Comparison of ENCODE assay signal across 21 cellular contexts in the genomic region with DNA sequence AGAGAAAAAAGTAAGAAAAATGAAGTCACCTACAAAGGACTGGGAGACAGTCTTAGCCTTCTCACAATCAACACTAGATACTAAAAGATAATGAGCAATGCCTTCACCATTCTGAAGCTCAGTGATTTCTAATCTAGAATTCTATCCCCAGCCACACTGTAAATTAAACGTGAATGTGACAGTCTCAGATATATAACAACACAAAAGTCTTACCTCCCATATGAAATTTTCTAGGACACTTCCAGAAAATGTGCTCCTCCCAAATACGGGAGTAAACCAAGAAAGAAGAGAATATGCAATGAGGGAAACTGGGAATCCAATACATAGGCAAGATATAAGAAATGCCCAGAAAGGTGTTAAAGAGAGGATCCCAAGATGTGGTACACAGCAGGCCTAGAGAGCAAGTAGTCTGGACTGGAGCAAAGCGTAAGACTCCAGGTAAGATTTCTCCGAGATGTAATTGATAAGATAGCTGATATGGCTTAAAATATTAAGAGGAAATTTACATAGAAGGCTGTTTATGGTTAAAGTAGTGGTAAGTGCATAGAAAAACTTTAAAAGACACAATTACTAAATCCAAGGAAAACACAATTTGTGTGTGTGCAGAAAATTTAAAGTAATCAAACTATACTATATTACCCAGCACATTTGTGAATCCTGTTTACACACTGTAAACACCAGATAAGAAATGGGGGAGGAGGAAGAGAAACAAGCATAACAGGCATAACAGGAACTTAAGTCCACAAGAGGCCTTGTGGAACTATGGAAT. TPM values are rescaled to one million over a fixed set of nuclear protein-coding genes. Genes with fewer than 3 reads are reported as not detected.
DNase-seq lines count a peak whose midpoint lies in the region; ATAC-seq and TF ChIP-seq lines count a peak whose summit lies in the region.
"Had no signal": no experiment of that assay in that cellular context is flagged by ENCODE, and none has a peak within 500 bp of the region (broad histone marks: within the 10 kb centered on the region; RNA-seq: fewer than 3 reads in every experiment).

No MANE protein-coding gene starts in this region.

- DNase-seq in IMR-90 (no peak), right lobe of liver (no peak), transverse colon (no peak), Right ventricle myocardium superior (no peak)
- DNase-seq in activated T-cell treated with anti-CD3 and anti-CD28 coated beads, Interleukin-2, amount 50 U/mL, for 24 hours = no peak
- DNase-seq: activated CD4-positive, alpha-beta T cell treated with anti-CD3 and anti-CD28 coated beads, Interleukin-2, amount 50 U/mL, for 4 hours; activated naive CD4-positive, alpha-beta T cell treated with Interleukin-2 at 50 U/mL for 16 hours; activated T-cell treated with anti-CD3 and anti-CD28 coated beads for 4 hours; central memory CD4-positive, alpha-beta T cell; DMS 273 treated with DMSO at 0.1 percent for 48 hours; HCEC 1CT; KG1; NCI-H1930; NCI-H510A treated with DMSO at 0.1 percent for 48 hours; occipital lobe; stimulated activated naive CD8-positive, alpha-beta T cell treated with anti-CD3 and anti-CD28 coated beads, Interleukin-15, Interleukin-2, amounts not matched to agents 100 U/mL and 50 U/mL, for 24 hours; upper lobe of left lung had no signal

- H3K14ac ChIP-seq in IMR-90 (replicated peaks; ENCODE audit: low read depth, low read length) = no peak overlapping the region

- no peak overlapping the region for H3K27ac ChIP-seq in IMR-90 (ENCODE audit: insufficient read depth, low read length)
- no peak overlapping the region for H3K27ac ChIP-seq in right lobe of liver
- H3K27ac ChIP-seq in transverse colon = peak overlapping the region in 3 of 4 donors; percentile 36 to 56 (median 45)

- no peak overlapping the region for H3K4me2 ChIP-seq in IMR-90 (ENCODE audit: low read depth, low read length)

- peaks cover 28% of the 10 kb centered on the region for H3K4me1 Mint-ChIP-seq in activated T-helper 17 cell treated with anti-CD3 and anti-CD28 coated beads, Interleukin-2, amount 50 U/mL, for 72 hours
- H3K4me1 Mint-ChIP-seq in activated T-cell treated with anti-CD3 and anti-CD28 coated beads, Interleukin-2, amount 50 U/mL, for 24 hours (ENCODE audit: low read depth) = peaks cover 74% of the 10 kb centered on the region

- no peak overlapping the region for H2AFZ ChIP-seq in IMR-90 (replicated peaks; ENCODE audit: low read length, poor library complexity)

- H3K27me3 ChIP-seq in IMR-90 (ENCODE audit: control insufficient read depth, insufficient read depth, low read length) (no peaks in the 10 kb centered on the region), right lobe of liver (no peaks in the 10 kb centered on the region), transverse colon (no peaks in the 10 kb centered on the region)
- H3K27me3 ChIP-seq: upper lobe of left lung had no signal

- no peak overlapping the region for H3K23ac ChIP-seq in IMR-90 (ENCODE audit: low read depth, low read length)

- H2AK9ac ChIP-seq in IMR-90 (replicated peaks; ENCODE audit: low read depth, low read length, poor library complexity) = no peak overlapping the region

- no peak overlapping the region for H4K8ac ChIP-seq in IMR-90 (ENCODE audit: low read depth in 2 of 2, low read length in 2 of 2)

- no peak overlapping the region for H2AK5ac ChIP-seq in IMR-90 (ENCODE audit: low read depth, low read length)

- H4K20me1 ChIP-seq in IMR-90 (ENCODE audit: insufficient read depth, low read length) = peaks cover 14% of the 10 kb centered on the region; the same call in 1 of the 2 replicates

- no peaks in the 10 kb centered on the region for H3K9me3 Mint-ChIP-seq in activated T-helper 17 cell treated with anti-CD3 and anti-CD28 coated beads, Interleukin-2, amount 50 U/mL, for 72 hours
- H3K9me3 Mint-ChIP-seq in activated T-cell treated with anti-CD3 and anti-CD28 coated beads, Interleukin-2, amount 50 U/mL, for 24 hours = no peaks in the 10 kb centered on the region

- intact Hi-C loops in IMR-90 (cut with micrococcal nuclease) = no loop called here
- intact Hi-C loops in right lobe of liver (cut with DNase I) = loop anchor here in 1 of 2 donors (10.0 kb wide), 1 partner anchor 45 kb away; a partner anchor contains a TSS
- intact Hi-C loops in transverse colon (cut with DNase I; ENCODE audit: low total_unique reads) = no loop called here
- intact Hi-C loops in Right ventricle myocardium superior (cut with DNase I) = no loop called here

- H3K18ac ChIP-seq in IMR-90 (ENCODE audit: low read depth, low read length) = no peak overlapping the region

- 0 out of 2 replicates have a peak overlapping the region, but pooled peaks have one; percentile 23 for H2BK20ac ChIP-seq in IMR-90 (ENCODE audit: low read depth, low read length)

- H3K4me3 Mint-ChIP-seq in activated T-helper 17 cell treated with anti-CD3 and anti-CD28 coated beads, Interleukin-2, amount 50 U/mL, for 72 hours = no peak overlapping the region
- H3K4me3 Mint-ChIP-seq in activated T-cell treated with anti-CD3 and anti-CD28 coated beads, Interleukin-2, amount 50 U/mL, for 24 hours = no peak overlapping the region

- H2BK120ac ChIP-seq in IMR-90 (ENCODE audit: low read depth, low read length) = no peak overlapping the region

- dilution Hi-C loops in IMR-90 (cut with HindIII; ENCODE audit: low sequenced_read_pairs, unreplicated experiment) = no loop called here

- peaks cover 10 to 35% of the 10 kb centered on the region in 2 experiments; a peak in 3 of 4 replicates for H3K79me1 ChIP-seq in IMR-90 (ENCODE audit: low read depth in 1 of 2, low read length in 2 of 2)

- no peak overlapping the region for H3K56ac ChIP-seq in IMR-90 (ENCODE audit: extremely low read depth, insufficient read depth, low read length)

- H3K4me3 ChIP-seq in IMR-90 (ENCODE audit: insufficient read depth, low read depth, low read length) (no peak overlapping the region), right lobe of liver (no peak overlapping the region), transverse colon (no peak overlapping the region)
- H3K4me3 ChIP-seq: upper lobe of left lung had no signal

- no peaks in the 10 kb centered on the region for H3K27me3 Mint-ChIP-seq in activated T-helper 17 cell treated with anti-CD3 and anti-CD28 coated beads, Interleukin-2, amount 50 U/mL, for 72 hours
- no peaks in the 10 kb centered on the region for H3K27me3 Mint-ChIP-seq in activated T-cell treated with anti-CD3 and anti-CD28 coated beads, Interleukin-2, amount 50 U/mL, for 24 hours

- peaks cover 9% of the 10 kb centered on the region for H3K4me1 ChIP-seq in IMR-90 (ENCODE audit: control insufficient read depth, insufficient read depth, low read length)
- peaks cover 0 to 69% (median 21%) of the 10 kb centered on the region in 4 donors for H3K4me1 ChIP-seq in right lobe of liver
- peaks cover 20 to 50% (median 39%) of the 10 kb centered on the region in 4 donors for H3K4me1 ChIP-seq in transverse colon

- H3K36me3 Mint-ChIP-seq in activated T-helper 17 cell treated with anti-CD3 and anti-CD28 coated beads, Interleukin-2, amount 50 U/mL, for 72 hours (ENCODE audit: low read depth) = peaks cover 8% of the 10 kb centered on the region
- peaks cover 11% of the 10 kb centered on the region for H3K36me3 Mint-ChIP-seq in activated T-cell treated with anti-CD3 and anti-CD28 coated beads, Interleukin-2, amount 50 U/mL, for 24 hours (ENCODE audit: low read depth)

- no peak for TF ChIP-seq CTCF in IMR-90 (conservative IDR thresholded peaks at IDR 0.05; ENCODE audit: low read depth, low read length)
- no peak for TF ChIP-seq CTCF in right lobe of liver (IDR thresholded peaks at IDR 0.05)
- TF ChIP-seq CTCF in transverse colon (IDR thresholded peaks at IDR 0.05) = no peak

- no peak overlapping the region for H4K5ac ChIP-seq in IMR-90 (ENCODE audit: low read depth, low read length)

- no peak overlapping the region for H4K91ac ChIP-seq in IMR-90 (ENCODE audit: insufficient read depth, low read depth, low read length)

- TF ChIP-seq EP300 in transverse colon (IDR thresholded peaks at IDR 0.05; ENCODE audit: low read depth) = peak; percentile 84

- no peak for TF ChIP-seq POLR2A in IMR-90 (IDR thresholded peaks at IDR 0.05; ENCODE audit: low read depth, low read length)
- no peak for TF ChIP-seq POLR2A in right lobe of liver (IDR thresholded peaks at IDR 0.05)
- TF ChIP-seq POLR2A in transverse colon (IDR thresholded peaks at IDR 0.05) = no peak

- H3K27ac Mint-ChIP-seq in activated T-helper 17 cell treated with anti-CD3 and anti-CD28 coated beads, Interleukin-2, amount 50 U/mL, for 72 hours = peak overlapping the region; percentile 9
- no peak overlapping the region for H3K27ac Mint-ChIP-seq in activated T-cell treated with anti-CD3 and anti-CD28 coated beads, Interleukin-2, amount 50 U/mL, for 24 hours

- H3K36me3 ChIP-seq in IMR-90 (ENCODE audit: control insufficient read depth, insufficient read depth, low read length) (no peaks in the 10 kb centered on the region; the same call in 1 of the 2 replicates), right lobe of liver (no peaks in the 10 kb centered on the region), transverse colon (no peaks in the 10 kb centered on the region)
- H3K36me3 ChIP-seq: upper lobe of left lung had no signal

- H3K9ac ChIP-seq in IMR-90 (ENCODE audit: low read depth, low read length) = no peak overlapping the region

- CTCF ChIA-PET in IMR-90 (lab: Yijun Ruan, JAX) = no interaction called here

- POLR2A ChIA-PET in IMR-90 (lab: Charles Lee; ENCODE audit: unreplicated experiment) = no interaction called here

- TF ChIP-seq RAD21 in IMR-90 (IDR thresholded peaks at IDR 0.05; ENCODE audit: low read length) = no peak

- ATAC-seq in IMR-90 (ENCODE audit: low read depth) (no peak), right lobe of liver (peak in 3 of 4 donors; percentile 14 to 37 (median 16)), Right ventricle myocardium superior (ENCODE audit: poor library complexity) (no peak), GM21576 (IDR thresholded peaks at IDR 0.05; ENCODE audit: unreplicated experiment) (no peak)
- no peak for ATAC-seq in activated T-helper 17 cell treated with anti-CD3 and anti-CD28 coated beads, Interleukin-2, amount 50 U/mL, for 72 hours (replicated peaks)
- ATAC-seq: left lobe of liver; sciatic nerve; stimulated activated naive CD8-positive, alpha-beta T cell treated with anti-CD3 and anti-CD28 coated beads, Interleukin-15, Interleukin-2, amounts not matched to agents 100 U/mL and 50 U/mL, for 24 hours had no signal

- in situ Hi-C loops in IMR-90 (cut with MboI; ENCODE audit: low sequenced_read_pairs) = no loop called here
- in situ Hi-C loops in transverse colon (cut with MboI; ENCODE audit: low pct_ligation_motif_present in 1 of 4, low pct_unique_long_range_greater_than_20kb in 1 of 4, low sequenced_read_pairs in 3 of 4) = no loop called here

- H2BK5ac ChIP-seq in IMR-90 (ENCODE audit: low read depth, low read length, poor library complexity, severe bottlenecking) = no peak overlapping the region

- BruUV-seq in IMR-90 (replicated peaks; lab: Mats Ljungman, UMichigan) = no TSS peak

- no peak overlapping the region for H3K4ac ChIP-seq in IMR-90 (ENCODE audit: low read depth, low read length)

- WGBS in IMR-90 (ENCODE audit: extremely low coverage in 2 of 2, insufficient read length in 1 of 2), 2 experiments = no CpG with 5 or more reads among the region's 4 CpGs
- WGBS in right lobe of liver (ENCODE audit: insufficient coverage, low coverage, low lambda C conversion rate, missing lambda C conversion rate) = 90% methylated on average over 4 of the region's 4 CpGs
- 67 to 70% methylated on average over 3 to 4 of the region's 4 CpGs for WGBS in transverse colon (ENCODE audit: low coverage in 1 of 2), 2 donors

- peaks cover 7% of the 10 kb centered on the region for H3K9me1 ChIP-seq in IMR-90 (ENCODE audit: insufficient read depth, low read length)

- H2BK15ac ChIP-seq in IMR-90 (ENCODE audit: low read depth, low read length) = no peak overlapping the region

- H3K9me3 ChIP-seq in IMR-90 (ENCODE audit: control insufficient read depth, insufficient read depth, low read length) = no peaks in the 10 kb centered on the region
- H3K9me3 ChIP-seq in right lobe of liver = no peaks in the 10 kb centered on the region
- no peaks in the 10 kb centered on the region for H3K9me3 ChIP-seq in transverse colon
- H3K9me3 ChIP-seq: upper lobe of left lung had no signal

RNA-seq across cellular contexts. Expression of a gene that starts 44.1 kb away (rescaled TPM):
- 26.7 and 30.8 TPM in 2 replicates for total RNA-seq in IMR-90 (2012; rRNA removed)
- 9.8 and 12.1 TPM in 2 replicates for polyA plus RNA-seq in IMR-90 (2012; rRNA removed)
- 7.5 and 12.1 TPM in 2 replicates for polyA plus RNA-seq in IMR-90 (2012; cell fraction: cytosol; rRNA removed)
- polyA plus RNA-seq in IMR-90 (2012; cell fraction: nucleus; rRNA removed; ENCODE audit: low replicate concordance) = 6.0 and 7.7 TPM in 2 replicates
- total RNA-seq in activated T-helper 17 cell treated with anti-CD3 and anti-CD28 coated beads, Interleukin-2, amount 50 U/mL, for 72 hours = 10 to 100 TPM; 13.4 to 22.4 TPM
- 10 to 100 TPM; 13.6 to 49.8 (median 20.0) TPM for total RNA-seq in right lobe of liver
- 10 to 100 TPM; 28.3 to 44.5 (median 41.7) TPM for total RNA-seq in transverse colon
- 18.3 TPM for total RNA-seq in Right ventricle myocardium superior

Comparison
In these comparisons a context has a peak if more than half of its experiments do, and no peak if none do; other contexts are left out.
1. ATAC-seq: peak in right lobe of liver (3 of 4); none in IMR-90 (single experiment), activated T-helper 17 cell treated with anti-CD3 and anti-CD28 coated beads, Interleukin-2, amount 50 U/mL, for 72 hours (single experiment), Right ventricle myocardium superior (single experiment) and GM21576 (single experiment).
2. H3K27ac ChIP-seq: peak in transverse colon (3 of 4); none in IMR-90 (single experiment) and right lobe of liver (0 of 3).